Comparison of ENCODE assay signal across 8 cellular contexts in the genomic region with DNA sequence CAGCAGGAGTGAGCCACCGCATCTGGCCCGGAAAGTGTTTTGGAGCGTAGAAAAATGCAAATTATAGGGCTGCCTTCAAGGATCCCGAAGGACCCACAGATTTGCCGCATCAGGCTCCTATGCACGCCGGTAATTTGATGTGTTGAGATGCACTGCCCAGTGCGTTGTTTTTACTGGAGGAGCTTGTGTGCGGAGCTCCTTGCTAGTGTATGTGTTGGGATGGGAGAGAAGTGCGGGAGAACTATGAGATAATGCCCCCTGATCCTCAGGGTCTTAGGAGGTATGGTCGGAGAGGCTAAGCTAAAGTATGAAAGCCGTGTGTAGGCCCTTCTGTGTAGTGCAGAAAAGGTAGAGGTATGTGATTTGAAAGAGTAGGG. TPM values are rescaled to one million over a fixed set of nuclear protein-coding genes. Genes with fewer than 3 reads are reported as not detected.
DNase-seq lines count a peak whose midpoint lies in the region; ATAC-seq and TF ChIP-seq lines count a peak whose summit lies in the region.

No MANE protein-coding gene starts in this region.

- TF ChIP-seq CTCF in AG09309 (IDR thresholded peaks at IDR 0.05; ENCODE audit: control insufficient read depth, insufficient read depth, low read depth, low read length, missing control alignments), result no peak
- TF ChIP-seq CTCF in neural progenitor cell (IDR thresholded peaks at IDR 0.05), result no peak

- H3K9me3 ChIP-seq in endocrine pancreas (ENCODE audit: control insufficient read depth, low read length) (no peaks in the 10 kb centered on the region), neural progenitor cell (ENCODE audit: low read depth) (no peaks in the 10 kb centered on the region)

- peaks cover 66% of the 10 kb centered on the region for H3K79me2 ChIP-seq in neural progenitor cell (ENCODE audit: low read depth)

- DNase-seq in AG09309 (ENCODE audit: low read depth) (no peak), neural progenitor cell (ENCODE audit: low spot score) (peak; percentile 44), cerebellum (ENCODE audit: low spot score) (no peak), NCI-H1436 treated with DMSO at 0.1 percent for 48 hours (lab: John Stamatoyannopoulos, UW) (no peak)

- peaks cover 16% of the 10 kb centered on the region for H3K4me1 ChIP-seq in endocrine pancreas (ENCODE audit: control insufficient read depth, insufficient read depth, low read length)
- peaks cover 18% of the 10 kb centered on the region for H3K4me1 ChIP-seq in neural progenitor cell

- H3K27me3 ChIP-seq in endocrine pancreas (ENCODE audit: control insufficient read depth, insufficient read depth, low read length), result no peaks in the 10 kb centered on the region
- H3K27me3 ChIP-seq in neural progenitor cell, result no peaks in the 10 kb centered on the region

- H3F3A ChIP-seq in neural progenitor cell (ENCODE audit: low read depth), result peaks cover 30% of the 10 kb centered on the region

- H2AFZ ChIP-seq in neural progenitor cell (replicated peaks), result peak overlapping the region; percentile 82

- H3K9ac ChIP-seq in endocrine pancreas (ENCODE audit: control insufficient read depth, insufficient read depth, low read length) (peak overlapping the region; percentile 74), neural progenitor cell (peak overlapping the region; percentile 81)

- peak overlapping the region; percentile 100 for H3K27ac Mint-ChIP-seq in T-helper 1 cell treated with Interleukin-12 subunit alpha and Interleukin-12 subunit beta and Interleukin-4 antibody, amounts not matched to agents 30 μg/mL and 1 μg/mL, for 36 hours
- H3K27ac Mint-ChIP-seq in neural progenitor cell, result peak overlapping the region; percentile 99

- H3K36me3 Mint-ChIP-seq in T-helper 1 cell treated with Interleukin-12 subunit alpha and Interleukin-12 subunit beta and Interleukin-4 antibody, amounts not matched to agents 30 μg/mL and 1 μg/mL, for 36 hours (ENCODE audit: low read depth), result peaks cover 23% of the 10 kb centered on the region
- peaks cover 10% of the 10 kb centered on the region for H3K36me3 Mint-ChIP-seq in neural progenitor cell

- no peaks in the 10 kb centered on the region for H3K9me3 Mint-ChIP-seq in T-helper 1 cell treated with Interleukin-12 subunit alpha and Interleukin-12 subunit beta and Interleukin-4 antibody, amounts not matched to agents 30 μg/mL and 1 μg/mL, for 36 hours
- no peaks in the 10 kb centered on the region for H3K9me3 Mint-ChIP-seq in neural progenitor cell

- H3K36me3 ChIP-seq in endocrine pancreas (ENCODE audit: control insufficient read depth, insufficient read depth, low read length) (no peaks in the 10 kb centered on the region), neural progenitor cell (no peaks in the 10 kb centered on the region)

- H3K4me2 ChIP-seq in neural progenitor cell, result peak overlapping the region; percentile 84

- peak overlapping the region; percentile 92 for H3K4me3 Mint-ChIP-seq in T-helper 1 cell treated with Interleukin-12 subunit alpha and Interleukin-12 subunit beta and Interleukin-4 antibody, amounts not matched to agents 30 μg/mL and 1 μg/mL, for 36 hours
- H3K4me3 Mint-ChIP-seq in neural progenitor cell, result peak overlapping the region; percentile 91

- peak overlapping the region; percentile 95 for H3K27ac ChIP-seq in neural progenitor cell

- ATAC-seq in GM18909 (IDR thresholded peaks at IDR 0.05; ENCODE audit: poor library complexity, unreplicated experiment) (peak; percentile 16), GM18517 (IDR thresholded peaks at IDR 0.05; ENCODE audit: unreplicated experiment) (no peak)

- H3K4me1 Mint-ChIP-seq in T-helper 1 cell treated with Interleukin-12 subunit alpha and Interleukin-12 subunit beta and Interleukin-4 antibody, amounts not matched to agents 30 μg/mL and 1 μg/mL, for 36 hours (ENCODE audit: low read depth), result peaks cover 45% of the 10 kb centered on the region
- peaks cover 27% of the 10 kb centered on the region for H3K4me1 Mint-ChIP-seq in neural progenitor cell

- peak overlapping the region; percentile 88 for H3K4me3 ChIP-seq in AG09309 (ENCODE audit: control insufficient read depth, low read depth, low read length)
- H3K4me3 ChIP-seq in endocrine pancreas (ENCODE audit: control insufficient read depth, insufficient read depth, low read length), result peak overlapping the region; percentile 91
- peak overlapping the region; percentile 78 for H3K4me3 ChIP-seq in neural progenitor cell

- no peaks in the 10 kb centered on the region for H3K27me3 Mint-ChIP-seq in T-helper 1 cell treated with Interleukin-12 subunit alpha and Interleukin-12 subunit beta and Interleukin-4 antibody, amounts not matched to agents 30 μg/mL and 1 μg/mL, for 36 hours (ENCODE audit: low read depth)
- peaks cover 11% of the 10 kb centered on the region for H3K27me3 Mint-ChIP-seq in neural progenitor cell (ENCODE audit: insufficient read depth, low read depth)

- H4K20me1 ChIP-seq in neural progenitor cell (ENCODE audit: low read depth), result peaks cover 23% of the 10 kb centered on the region

RNA-seq across cellular contexts. Expression of gene CLASP1, which starts 1.3 kb away (rescaled TPM):
- 75.5 and 110 TPM in 2 replicates for total RNA-seq in neural progenitor cell (ENCODE audit: low replicate concordance)
- total RNA-seq in cerebellum, result 158 TPM
